ENCODE assay signal across 1 cellular context in genomic region chr21:34890258-34890723, GRCh38.
TF ChIP-seq lines count a peak whose summit lies in the region.

No MANE protein-coding gene starts in this region.

TF ChIP-seq in HepG2, 621 proteins besides CTCF, POLR2A, EP300 and RAD21 (continued from another document):
- TF ChIP-seq ZBTB2 (CRISPR knock-in tag; IDR thresholded peaks at IDR 0.05; ENCODE audit: low read depth) (no peak), MED1 (CRISPR knock-in tag; IDR thresholded peaks at IDR 0.05) (no peak), ZNF253 (CRISPR knock-in tag; IDR thresholded peaks at IDR 0.05; ENCODE audit: borderline replicate concordance) (no peak), CCAR2 (optimal IDR thresholded peaks at IDR 0.05; ENCODE audit: low read depth, low read length) (no peak), CBFB (CRISPR knock-in tag; IDR thresholded peaks at IDR 0.05) (no peak), LBX2 (CRISPR knock-in tag; IDR thresholded peaks at IDR 0.05; ENCODE audit: borderline replicate concordance) (no peak), PRMT3 (CRISPR knock-in tag; IDR thresholded peaks at IDR 0.05; ENCODE audit: borderline replicate concordance, low read depth) (no peak), ZNF589 (CRISPR knock-in tag; conservative IDR thresholded peaks at IDR 0.05) (no peak), ZNF713 (CRISPR knock-in tag; IDR thresholded peaks at IDR 0.05) (no peak), ZNF260 (CRISPR knock-in tag; IDR thresholded peaks at IDR 0.05; ENCODE audit: borderline replicate concordance, low read depth) (no peak), STAT6 (CRISPR knock-in tag; IDR thresholded peaks at IDR 0.05; ENCODE audit: borderline replicate concordance) (no peak), YEATS4 (CRISPR knock-in tag; IDR thresholded peaks at IDR 0.05; ENCODE audit: borderline replicate concordance) (no peak), SOX6 (IDR thresholded peaks at IDR 0.05) (no peak), SOX6 (CRISPR knock-in tag; IDR thresholded peaks at IDR 0.05) (no peak), ZNF616 (CRISPR knock-in tag; IDR thresholded peaks at IDR 0.05; ENCODE audit: low read depth) (no peak), RELA (CRISPR knock-in tag; IDR thresholded peaks at IDR 0.05) (no peak), TAF1 (CRISPR knock-in tag; IDR thresholded peaks at IDR 0.05) (no peak), TOPORS (CRISPR knock-in tag; IDR thresholded peaks at IDR 0.05) (no peak), PHB2 (IDR thresholded peaks at IDR 0.05; ENCODE audit: partially characterized antibody) (no peak), PHF21A (CRISPR knock-in tag; IDR thresholded peaks at IDR 0.05) (no peak), ZNF276 (CRISPR knock-in tag; IDR thresholded peaks at IDR 0.05; ENCODE audit: low read depth) (0 out of 2 replicates have a peak, but pooled peaks have one; percentile 59), ZNF776 (CRISPR knock-in tag; IDR thresholded peaks at IDR 0.05) (no peak), ATAD3A (CRISPR knock-in tag; IDR thresholded peaks at IDR 0.05) (no peak), PLRG1 (conservative IDR thresholded peaks at IDR 0.05) (no peak), ZZZ3 (CRISPR knock-in tag; IDR thresholded peaks at IDR 0.05; ENCODE audit: borderline replicate concordance) (no peak)
